23 cellular contexts compared by ENCODE assay signal in genomic region chr20:25063981-25064380, GRCh38. TPM values are rescaled to one million over a fixed set of nuclear protein-coding genes. Genes with fewer than 3 reads are reported as not detected.
"Had no signal": no experiment of that assay in that cellular context is flagged by ENCODE, and none has a peak within 500 bp of the region (broad histone marks: within the 10 kb centered on the region; RNA-seq: fewer than 3 reads in every experiment).

No MANE protein-coding gene starts in this region.

- ATAC-seq: activated T-helper 17 cell treated with anti-CD3 and anti-CD28 coated beads, Interleukin-2, amount 50 U/mL, for 72 hours; PC-3; T-helper 17 cell; WTC11 had no signal

- H3K36me3 ChIP-seq: adrenal gland, MG63 had no signal

- H3K9me3 Mint-ChIP-seq: activated CD4-positive, alpha-beta memory T cell treated with anti-CD3 and anti-CD28 coated beads for 36 hours; activated CD4-positive, alpha-beta T cell treated with anti-CD3 and anti-CD28 coated beads, Interleukin-2, amount 10 ng/mL, durations not matched to agents 7 days and 5 days; activated naive CD8-positive, alpha-beta T cell treated with anti-CD3 and anti-CD28 coated beads, Interleukin-2, amount 10 ng/mL, durations not matched to agents 7 days and 5 days; activated T-helper 17 cell treated with anti-CD3 and anti-CD28 coated beads, Interleukin-2, amount 50 U/mL, for 72 hours; WTC11 had no signal

- H3K4me3 Mint-ChIP-seq: activated CD4-positive, alpha-beta memory T cell treated with anti-CD3 and anti-CD28 coated beads for 36 hours; activated CD4-positive, alpha-beta T cell treated with anti-CD3 and anti-CD28 coated beads, Interleukin-2, amount 10 ng/mL, durations not matched to agents 7 days and 5 days; activated naive CD8-positive, alpha-beta T cell treated with anti-CD3 and anti-CD28 coated beads, Interleukin-2, amount 10 ng/mL, durations not matched to agents 7 days and 5 days; activated T-helper 17 cell treated with anti-CD3 and anti-CD28 coated beads, Interleukin-2, amount 50 U/mL, for 72 hours; T-helper 17 cell; WTC11 had no signal

- H3K36me3 Mint-ChIP-seq: activated CD4-positive, alpha-beta memory T cell treated with anti-CD3 and anti-CD28 coated beads for 36 hours; activated naive CD8-positive, alpha-beta T cell treated with anti-CD3 and anti-CD28 coated beads, Interleukin-2, amount 10 ng/mL, durations not matched to agents 7 days and 5 days; WTC11 had no signal

- H3K27me3 ChIP-seq: adrenal gland had no signal

- H3K9me3 ChIP-seq: adrenal gland had no signal

- DNase-seq: activated CD4-positive, alpha-beta memory T cell treated with anti-CD3 and anti-CD28 coated beads for 36 hours; activated CD4-positive, alpha-beta T cell treated with anti-CD3 and anti-CD28 coated beads, Interleukin-2, amount 10 ng/mL, durations not matched to agents 7 days and 5 days; activated CD4-positive, CD25-positive, alpha-beta regulatory T cell treated with anti-CD3 and anti-CD28 coated beads, Interleukin-2, amount 50 U/mL, for 72 hours; activated CD8-positive, alpha-beta memory T cell treated with anti-CD3 and anti-CD28 coated beads for 24 hours; activated naive CD4-positive, alpha-beta T cell treated with anti-CD3 and anti-CD28 coated beads, Interleukin-2, amount 50 U/mL, for 16 hours; activated naive CD8-positive, alpha-beta T cell treated with anti-CD3 and anti-CD28 coated beads, Interleukin-2, amount 10 ng/mL, durations not matched to agents 7 days and 5 days; activated T-cell treated with anti-CD3 and anti-CD28 coated beads for 4 hours; activated T-cell treated with anti-CD3 and anti-CD28 coated beads, Interleukin-2, amount 50 U/mL, for 48 hours; anterior cingulate cortex; MG63; MV-4-11; NCI-H1092 treated with DMSO at 0.1 percent for 48 hours; NCI-H1436; NCI-H187; NCI-H2081; NCI-H524; PC-3; SIG-M5; T-helper 9 cell had no signal

- H3K4me3 ChIP-seq: adrenal gland, MG63 had no signal

- H3K27ac Mint-ChIP-seq: activated CD4-positive, alpha-beta memory T cell treated with anti-CD3 and anti-CD28 coated beads for 36 hours; activated CD4-positive, alpha-beta T cell treated with anti-CD3 and anti-CD28 coated beads, Interleukin-2, amount 10 ng/mL, durations not matched to agents 7 days and 5 days; activated T-helper 17 cell treated with anti-CD3 and anti-CD28 coated beads, Interleukin-2, amount 50 U/mL, for 72 hours; T-helper 17 cell; WTC11 had no signal

- H3K27ac ChIP-seq: adrenal gland had no signal

RNA-seq across cellular contexts. Expression of gene VSX1, which starts 18.0 kb away (rescaled TPM):
- total RNA-seq: activated CD4-positive, alpha-beta memory T cell treated with anti-CD3 and anti-CD28 coated beads for 36 hours; activated CD4-positive, alpha-beta T cell treated with anti-CD3 and anti-CD28 coated beads, Interleukin-2, amount 10 ng/mL, durations not matched to agents 7 days and 5 days; activated naive CD8-positive, alpha-beta T cell treated with anti-CD3 and anti-CD28 coated beads, Interleukin-2, amount 10 ng/mL, durations not matched to agents 7 days and 5 days; activated T-helper 17 cell treated with anti-CD3 and anti-CD28 coated beads, Interleukin-2, amount 50 U/mL, for 72 hours; PC-3; T-helper 17 cell; WTC11 had no signal
